9 cellular contexts compared by ENCODE assay signal in the genomic region with DNA sequence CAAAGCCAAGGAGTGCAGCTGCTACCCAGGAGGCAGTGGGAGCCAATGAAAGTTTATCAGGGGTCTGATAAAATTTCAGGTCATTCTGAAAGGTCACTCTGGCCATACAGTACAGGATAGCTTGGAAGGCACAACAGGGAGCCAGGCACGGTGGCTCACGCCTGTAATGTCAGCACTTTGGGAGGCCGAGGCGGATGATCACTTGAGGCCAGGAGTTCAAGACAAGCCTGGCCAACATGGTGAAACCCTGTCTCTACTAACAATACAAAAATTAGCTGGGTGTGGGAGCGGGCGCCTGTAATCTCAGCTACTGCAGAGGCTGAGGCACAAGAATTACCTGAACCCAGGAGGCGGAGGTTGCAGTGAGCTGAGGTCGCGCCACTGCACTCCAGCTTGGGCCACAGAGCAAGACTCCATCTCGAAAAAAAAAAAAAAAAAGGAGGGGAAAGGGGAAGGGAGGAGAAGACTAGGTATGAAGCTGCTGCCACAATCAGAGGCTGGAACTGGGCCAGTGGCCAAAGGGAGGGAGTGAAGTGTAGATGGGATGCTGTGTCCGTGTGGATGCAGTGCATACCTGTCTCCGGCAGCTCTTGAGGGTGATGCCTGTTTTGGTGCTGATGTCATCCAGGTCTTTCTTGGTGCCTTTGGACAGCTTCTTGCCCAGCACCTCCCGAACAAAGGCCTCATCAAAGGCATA. TPM values are rescaled to one million over a fixed set of nuclear protein-coding genes. Genes with fewer than 3 reads are reported as not detected.
DNase-seq lines count a peak whose midpoint lies in the region; ATAC-seq and TF ChIP-seq lines count a peak whose summit lies in the region.
"Had no signal": no experiment of that assay in that cellular context is flagged by ENCODE, and none has a peak within 500 bp of the region (broad histone marks: within the 10 kb centered on the region; RNA-seq: fewer than 3 reads in every experiment).

No MANE protein-coding gene starts in this region.

- H3K9me3 ChIP-seq in mucosa of stomach (ENCODE audit: control insufficient read depth, low read length) = no peaks in the 10 kb centered on the region

- H3K4me1 ChIP-seq in mucosa of stomach (ENCODE audit: control insufficient read depth, insufficient read depth, low read length) = peaks cover 65% of the 10 kb centered on the region

- H3K9me3 Mint-ChIP-seq in IgD-negative memory B cell = no peaks in the 10 kb centered on the region

- H3K27me3 Mint-ChIP-seq in IgD-negative memory B cell = no peaks in the 10 kb centered on the region

- H3K36me3 ChIP-seq in mucosa of stomach (ENCODE audit: control insufficient read depth, insufficient read depth, low read length) = peaks cover 15% of the 10 kb centered on the region

- H3K27me3 ChIP-seq in mucosa of stomach (ENCODE audit: control insufficient read depth, insufficient read depth, low read length) = no peaks in the 10 kb centered on the region

- no peak for ATAC-seq in HG03457 (IDR thresholded peaks at IDR 0.05; ENCODE audit: unreplicated experiment)

- H3K27ac ChIP-seq in caudate nucleus (ENCODE audit: low read depth, low read length) = peak overlapping the region; percentile 97

- DNase-seq in AG09309 (ENCODE audit: low read depth) (no peak), caudate nucleus (lab: John Stamatoyannopoulos, UW) (no peak), OCI-M1 (lab: John Stamatoyannopoulos, UW) (no peak), COLO829 (ENCODE audit: low spot score) (no peak), GM19238 (ENCODE audit: insufficient read length, low spot score) (no peak)
- DNase-seq: NCI-H2107 had no signal

- TF ChIP-seq CTCF in AG09309 (IDR thresholded peaks at IDR 0.05; ENCODE audit: control insufficient read depth, insufficient read depth, low read depth, low read length, missing control alignments) = no peak

- H3K27ac Mint-ChIP-seq in IgD-negative memory B cell = peak overlapping the region; percentile 23 to 93 (median 78)

- H3K9ac ChIP-seq in mucosa of stomach (ENCODE audit: low read length) = peak overlapping the region; percentile 72

- no peaks in the 10 kb centered on the region for H3K36me3 Mint-ChIP-seq in IgD-negative memory B cell

- peak overlapping the region; percentile 89 to 96 (median 94) for H3K4me3 Mint-ChIP-seq in IgD-negative memory B cell

- peaks cover 29 to 42% (median 36%) of the 10 kb centered on the region in 3 donors for H3K4me1 Mint-ChIP-seq in IgD-negative memory B cell

- H3K4me3 ChIP-seq in AG09309 (ENCODE audit: control insufficient read depth, low read depth, low read length) = peak overlapping the region; percentile 92
- H3K4me3 ChIP-seq in mucosa of stomach (ENCODE audit: low read length) = peak overlapping the region; percentile 90

RNA-seq across cellular contexts. Expression of a gene that starts 1.1 kb away (rescaled TPM):
- polyA plus RNA-seq in IgD-negative memory B cell = 97.0 TPM

RNA-seq across cellular contexts. Expression of a gene that starts 3.3 kb away (rescaled TPM):
- polyA plus RNA-seq in IgD-negative memory B cell = 83.9 TPM

RNA-seq across cellular contexts. Expression of a gene that starts 7.5 kb away (rescaled TPM):
- polyA plus RNA-seq in IgD-negative memory B cell = 29.2 TPM

RNA-seq across cellular contexts. Expression of a gene that starts 13.0 kb away (rescaled TPM):
- 0.79 TPM for polyA plus RNA-seq in IgD-negative memory B cell

RNA-seq across cellular contexts. Expression of a gene that starts 14.6 kb away (rescaled TPM):
- 0.29 TPM for polyA plus RNA-seq in IgD-negative memory B cell
